ENCODE assay signal across 1 cellular context in genomic region chr11:61869636-61870428, GRCh38.
TF ChIP-seq lines count a peak whose summit lies in the region.

No MANE protein-coding gene starts in this region.

TF ChIP-seq in H1, 55 proteins besides CTCF, POLR2A, EP300 and RAD21:
- TF ChIP-seq ATF2 (IDR thresholded peaks at IDR 0.05; ENCODE audit: low read length) (no peak), CHD7 (IDR thresholded peaks at IDR 0.05; ENCODE audit: insufficient replicate concordance, low read length) (no peak), ATF3 (IDR thresholded peaks at IDR 0.05; ENCODE audit: insufficient read depth, low read depth, low read length) (no peak), FOSL1 (IDR thresholded peaks at IDR 0.05; ENCODE audit: insufficient read depth, low read depth, low read length) (no peak), RXRA (IDR thresholded peaks at IDR 0.05; ENCODE audit: insufficient read depth, low read depth, low read length) (no peak), RFX5 (IDR thresholded peaks at IDR 0.05; ENCODE audit: borderline replicate concordance, low read depth, low read length) (no peak), E2F6 (IDR thresholded peaks at IDR 0.05) (no peak), CBX8 (IDR thresholded peaks at IDR 0.05; ENCODE audit: borderline replicate concordance, low read depth, low read length) (no peak), SRF (IDR thresholded peaks at IDR 0.05; ENCODE audit: low read depth, low read length) (no peak), SP1 (IDR thresholded peaks at IDR 0.05; ENCODE audit: low read depth, low read length) (no peak), JUND (IDR thresholded peaks at IDR 0.05; ENCODE audit: low read length) (no peak), NANOG (IDR thresholded peaks at IDR 0.05; ENCODE audit: insufficient read depth, low read depth, low read length, poor library complexity, severe bottlenecking) (no peak), MAX (IDR thresholded peaks at IDR 0.05) (no peak)
